ENCODE assay signal across 1 cellular context in the genomic region with DNA sequence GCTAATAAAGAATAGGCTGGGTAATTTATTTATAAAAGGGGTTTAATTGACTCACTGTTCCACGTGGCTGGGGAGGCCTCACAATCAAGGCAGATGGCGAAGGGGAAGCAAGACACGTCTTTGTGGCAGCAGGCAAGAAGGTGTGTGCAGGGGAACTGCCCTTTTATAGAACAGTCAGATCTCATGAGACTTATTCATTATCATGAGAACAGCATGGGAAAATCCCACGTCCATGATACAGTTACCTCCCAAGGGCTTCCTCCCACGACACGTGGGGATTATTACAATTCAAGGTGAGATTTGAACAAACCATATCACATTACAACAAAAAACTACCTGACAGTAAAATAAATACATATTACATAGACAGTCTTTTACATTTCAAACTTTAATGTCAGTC.
TF ChIP-seq lines count a peak whose summit lies in the region.

No MANE protein-coding gene starts in this region.

TF ChIP-seq in GM12878, 131 proteins besides CTCF, POLR2A, EP300 and RAD21 (continued from another document and continues in another):
- TF ChIP-seq CHD2 (IDR thresholded peaks at IDR 0.05; ENCODE audit: borderline replicate concordance, low read depth, low read length) (0 out of 2 replicates have a peak, but pooled peaks have one; percentile 80), STAT1 (conservative IDR thresholded peaks at IDR 0.05) (no peak), SIX5 (IDR thresholded peaks at IDR 0.05; ENCODE audit: low read depth, low read length, severe bottlenecking) (no peak), JUND (IDR thresholded peaks at IDR 0.05; ENCODE audit: low read depth, low read length) (no peak), RCOR1 (conservative IDR thresholded peaks at IDR 0.05; ENCODE audit: low read depth, low read length) (0 out of 2 replicates have a peak, but pooled peaks have one; percentile 56), WRNIP1 (IDR thresholded peaks at IDR 0.05; ENCODE audit: borderline replicate concordance, low read depth, low read length) (no peak), FOXK2 (IDR thresholded peaks at IDR 0.05) (no peak), POLR2AphosphoS5 (IDR thresholded peaks at IDR 0.05; ENCODE audit: low read length) (peak; percentile 100), BACH1 (IDR thresholded peaks at IDR 0.05; ENCODE audit: borderline replicate concordance) (peak; percentile 81; the same call in 1 of the 2 replicates), SMARCA5 (IDR thresholded peaks at IDR 0.05) (no peak; the same call in 1 of the 2 replicates), ETV6 (conservative IDR thresholded peaks at IDR 0.05 in 1 of 2, IDR thresholded peaks at IDR 0.05 in 1 of 2; ENCODE audit: borderline replicate concordance in 1 of 2, low read depth in 1 of 2) (no peak; a peak in 1 of 4 replicates), ZNF217 (IDR thresholded peaks at IDR 0.05) (no peak), STAT3 (IDR thresholded peaks at IDR 0.05; ENCODE audit: low read depth, low read length) (0 out of 2 replicates have a peak, but pooled peaks have one; percentile 35), IKZF1 (conservative IDR thresholded peaks at IDR 0.05) (peak; percentile 61; the same call in 1 of the 2 replicates), TARDBP (IDR thresholded peaks at IDR 0.05; ENCODE audit: borderline replicate concordance) (no peak), NFXL1 (IDR thresholded peaks at IDR 0.05; ENCODE audit: borderline replicate concordance) (no peak), ZNF274 (IDR thresholded peaks at IDR 0.05; ENCODE audit: insufficient read depth, insufficient read length) (no peak), SPI1 (IDR thresholded peaks at IDR 0.05; ENCODE audit: borderline replicate concordance, insufficient read depth, low read depth, low read length) (peak; percentile 59), ELK1 (IDR thresholded peaks at IDR 0.05; ENCODE audit: low read depth, low read length) (no peak), EED (IDR thresholded peaks at IDR 0.05; ENCODE audit: low read depth) (peak; percentile 53; the same call in 1 of the 2 replicates), LARP7 (IDR thresholded peaks at IDR 0.05) (no peak), ZNF687 (IDR thresholded peaks at IDR 0.05) (peak; percentile 88), MEF2B (IDR thresholded peaks at IDR 0.05; ENCODE audit: partially characterized antibody, poor library complexity, severe bottlenecking) (peak; percentile 100), CUX1 (IDR thresholded peaks at IDR 0.05; ENCODE audit: insufficient replicate concordance, low read depth, low read length) (peak; percentile 99), RUNX3 (IDR thresholded peaks at IDR 0.05; ENCODE audit: low read length) (peak; percentile 58; the same call in 1 of the 2 replicates), NKRF (conservative IDR thresholded peaks at IDR 0.05) (peak; percentile 70), PML (IDR thresholded peaks at IDR 0.05; ENCODE audit: low read length) (peak; percentile 91), MTA3 (IDR thresholded peaks at IDR 0.05; ENCODE audit: borderline replicate concordance, low read length) (no peak), MYB (IDR thresholded peaks at IDR 0.05; ENCODE audit: borderline replicate concordance, low read depth, low read length) (no peak), ESRRA (IDR thresholded peaks at IDR 0.05; ENCODE audit: low read length) (peak; percentile 30; the same call in 1 of the 2 replicates), PBX3 (IDR thresholded peaks at IDR 0.05; ENCODE audit: insufficient replicate concordance, low read depth, low read length) (no peak), MTA2 (IDR thresholded peaks at IDR 0.05; ENCODE audit: low read depth) (peak; percentile 59), JUNB (IDR thresholded peaks at IDR 0.05) (peak; percentile 28; the same call in 1 of the 2 replicates), IRF3 (IDR thresholded peaks at IDR 0.05) (no peak), SUPT20H (IDR thresholded peaks at IDR 0.05; ENCODE audit: borderline replicate concordance, control insufficient read depth, low read depth, low read length) (no peak), HDGF (IDR thresholded peaks at IDR 0.05) (no peak), SRF (IDR thresholded peaks at IDR 0.05; ENCODE audit: low read depth in 2 of 2, low read length in 2 of 2) (peak in 1 of 2 experiments; percentile 52; a peak in 1 of 4 replicates), RB1 (IDR thresholded peaks at IDR 0.05; ENCODE audit: borderline replicate concordance) (peak; percentile 99; the same call in 1 of the 2 replicates)
- TF ChIP-seq, protein P1, sequence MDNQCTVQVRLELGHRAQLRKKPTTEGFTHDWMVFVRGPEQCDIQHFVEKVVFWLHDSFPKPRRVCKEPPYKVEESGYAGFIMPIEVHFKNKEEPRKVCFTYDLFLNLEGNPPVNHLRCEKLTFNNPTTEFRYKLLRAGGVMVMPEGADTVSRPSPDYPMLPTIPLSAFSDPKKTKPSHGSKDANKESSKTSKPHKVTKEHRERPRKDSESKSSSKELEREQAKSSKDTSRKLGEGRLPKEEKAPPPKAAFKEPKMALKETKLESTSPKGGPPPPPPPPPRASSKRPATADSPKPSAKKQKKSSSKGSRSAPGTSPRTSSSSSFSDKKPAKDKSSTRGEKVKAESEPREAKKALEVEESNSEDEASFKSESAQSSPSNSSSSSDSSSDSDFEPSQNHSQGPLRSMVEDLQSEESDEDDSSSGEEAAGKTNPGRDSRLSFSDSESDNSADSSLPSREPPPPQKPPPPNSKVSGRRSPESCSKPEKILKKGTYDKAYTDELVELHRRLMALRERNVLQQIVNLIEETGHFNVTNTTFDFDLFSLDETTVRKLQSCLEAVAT (IDR thresholded peaks at IDR 0.05) = peak; percentile 96
- TF ChIP-seq, protein P2, sequence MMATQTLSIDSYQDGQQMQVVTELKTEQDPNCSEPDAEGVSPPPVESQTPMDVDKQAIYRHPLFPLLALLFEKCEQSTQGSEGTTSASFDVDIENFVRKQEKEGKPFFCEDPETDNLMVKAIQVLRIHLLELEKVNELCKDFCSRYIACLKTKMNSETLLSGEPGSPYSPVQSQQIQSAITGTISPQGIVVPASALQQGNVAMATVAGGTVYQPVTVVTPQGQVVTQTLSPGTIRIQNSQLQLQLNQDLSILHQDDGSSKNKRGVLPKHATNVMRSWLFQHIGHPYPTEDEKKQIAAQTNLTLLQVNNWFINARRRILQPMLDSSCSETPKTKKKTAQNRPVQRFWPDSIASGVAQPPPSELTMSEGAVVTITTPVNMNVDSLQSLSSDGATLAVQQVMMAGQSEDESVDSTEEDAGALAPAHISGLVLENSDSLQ (IDR thresholded peaks at IDR 0.05) = 0 out of 2 replicates have a peak, but pooled peaks have one; percentile 43
